10 cellular contexts compared by ENCODE assay signal in genomic region chr11:122137081-122137793, GRCh38. TPM values are rescaled to one million over a fixed set of nuclear protein-coding genes. Genes with fewer than 3 reads are reported as not detected.
DNase-seq lines count a peak whose midpoint lies in the region; ATAC-seq, FAIRE-seq and TF ChIP-seq lines count a peak whose summit lies in the region.
"Had no signal": no experiment of that assay in that cellular context is flagged by ENCODE, and none has a peak within 500 bp of the region (broad histone marks: within the 10 kb centered on the region; RNA-seq: fewer than 3 reads in every experiment).

No MANE protein-coding gene starts in this region.

- H3K27me3 Mint-ChIP-seq in activated T-helper 17 cell treated with anti-CD3 and anti-CD28 coated beads, Interleukin-2, amount 50 U/mL, for 72 hours, result peaks cover 1% of the 10 kb centered on the region
- H3K27me3 Mint-ChIP-seq: activated CD4-positive, alpha-beta T cell treated with anti-CD3 and anti-CD28 coated beads, Interleukin-2, amount 10 ng/mL, durations not matched to agents 24 days and 14 days had no signal

- no peak for TF ChIP-seq CTCF in fibroblast of lung (conservative IDR thresholded peaks at IDR 0.05 in 1 of 2, IDR thresholded peaks at IDR 0.05 in 1 of 2; ENCODE audit: low read depth in 1 of 2, low read length in 2 of 2)
- TF ChIP-seq CTCF in pancreas (IDR thresholded peaks at IDR 0.05), result no peak

- peak; percentile 13 for FAIRE-seq in pancreas (lab: Jason Lieb, UNC)

- 26 to 34% methylated on average over 2 of the region's 2 CpGs for WGBS in pancreas, 2 donors

- no peaks in the 10 kb centered on the region for H3K27me3 ChIP-seq in SJSA1 (replicated peaks)
- H3K27me3 ChIP-seq in fibroblast of lung (ENCODE audit: control insufficient read depth, insufficient read depth, low read length), result no peaks in the 10 kb centered on the region
- peaks cover 0 to 5% (median 0%) of the 10 kb centered on the region in 4 donors for H3K27me3 ChIP-seq in pancreas
- H3K27me3 ChIP-seq: cardiac muscle cell had no signal

- H3K4me3 ChIP-seq in SJSA1, result no peak overlapping the region
- H3K4me3 ChIP-seq in fibroblast of lung (replicated peaks in 1 of 4; ENCODE audit: control extremely low read depth in 1 of 4, insufficient read depth in 1 of 4, low read depth in 3 of 4, low read length in 4 of 4), result no peak overlapping the region
- no peak overlapping the region for H3K4me3 ChIP-seq in pancreas
- H3K4me3 ChIP-seq: cardiac muscle cell had no signal

- DNase-seq in DMS53 treated with DMSO at 0.1 percent for 48 hours (lab: John Stamatoyannopoulos, UW; ENCODE audit: unreplicated experiment) (peak; percentile 10), SJSA1 (ENCODE audit: low read depth in 1 of 2, low spot score in 2 of 2) (peak in 1 of 2 experiments; percentile 72), fibroblast of lung (ENCODE audit: low read depth in 2 of 2) (peak; percentile 94 to 97), pancreas (no peak), CD1c-positive myeloid dendritic cell (ENCODE audit: extremely low spot score) (no peak), SIG-M5 (lab: John Stamatoyannopoulos, UW) (no peak)
- DNase-seq: activated CD4-positive, alpha-beta T cell treated with anti-CD3 and anti-CD28 coated beads, Interleukin-2, amount 10 ng/mL, durations not matched to agents 24 days and 14 days had no signal

- no peak overlapping the region for H3K4me3 Mint-ChIP-seq in activated T-helper 17 cell treated with anti-CD3 and anti-CD28 coated beads, Interleukin-2, amount 50 U/mL, for 72 hours
- H3K4me3 Mint-ChIP-seq: activated CD4-positive, alpha-beta T cell treated with anti-CD3 and anti-CD28 coated beads, Interleukin-2, amount 10 ng/mL, durations not matched to agents 24 days and 14 days had no signal

- no peak overlapping the region for H3K27ac Mint-ChIP-seq in activated T-helper 17 cell treated with anti-CD3 and anti-CD28 coated beads, Interleukin-2, amount 50 U/mL, for 72 hours
- H3K27ac Mint-ChIP-seq: activated CD4-positive, alpha-beta T cell treated with anti-CD3 and anti-CD28 coated beads, Interleukin-2, amount 10 ng/mL, durations not matched to agents 24 days and 14 days had no signal

- H3K9me3 ChIP-seq in SJSA1 (replicated peaks), result no peaks in the 10 kb centered on the region
- no peaks in the 10 kb centered on the region for H3K9me3 ChIP-seq in fibroblast of lung (ENCODE audit: control insufficient read depth, insufficient read depth, low read depth, low read length)
- H3K9me3 ChIP-seq in pancreas, result no peaks in the 10 kb centered on the region

- H3K9ac ChIP-seq in fibroblast of lung (ENCODE audit: insufficient read depth, low read length), result no peak overlapping the region

- H3K9me3 Mint-ChIP-seq in activated T-helper 17 cell treated with anti-CD3 and anti-CD28 coated beads, Interleukin-2, amount 50 U/mL, for 72 hours, result no peaks in the 10 kb centered on the region
- H3K9me3 Mint-ChIP-seq: activated CD4-positive, alpha-beta T cell treated with anti-CD3 and anti-CD28 coated beads, Interleukin-2, amount 10 ng/mL, durations not matched to agents 24 days and 14 days had no signal

- intact Hi-C loops in pancreas (cut with DNase I), result no loop called here

- H3K4me1 ChIP-seq in SJSA1 (replicated peaks) (peaks cover 53% of the 10 kb centered on the region), fibroblast of lung (ENCODE audit: control insufficient read depth, extremely low read depth, insufficient read depth, low read length) (peaks cover 34% of the 10 kb centered on the region), pancreas (peaks cover 0 to 8% (median 3%) of the 10 kb centered on the region in 3 donors)

- H3K27ac ChIP-seq in SJSA1, result peak overlapping the region; percentile 69
- H3K27ac ChIP-seq in fibroblast of lung (ENCODE audit: insufficient read depth, low read length), result peak overlapping the region; percentile 64
- no peak overlapping the region for H3K27ac ChIP-seq in pancreas
- H3K27ac ChIP-seq: cardiac muscle cell had no signal

- no peak overlapping the region for H2AFZ ChIP-seq in fibroblast of lung (ENCODE audit: low read length)

- peak in 3 of 4 donors; percentile 39 to 61 (median 53) for ATAC-seq in pancreas
- ATAC-seq in GM18502 (IDR thresholded peaks at IDR 0.05; ENCODE audit: poor library complexity, unreplicated experiment), result no peak
- no peak for ATAC-seq in activated T-helper 17 cell treated with anti-CD3 and anti-CD28 coated beads, Interleukin-2, amount 50 U/mL, for 72 hours (replicated peaks)

- peaks cover 80% of the 10 kb centered on the region for H3K79me2 ChIP-seq in fibroblast of lung (ENCODE audit: control insufficient read depth, insufficient read depth, low read length)

- no peaks in the 10 kb centered on the region for H3K36me3 Mint-ChIP-seq in activated T-helper 17 cell treated with anti-CD3 and anti-CD28 coated beads, Interleukin-2, amount 50 U/mL, for 72 hours (ENCODE audit: low read depth)

- H3K36me3 ChIP-seq in SJSA1 (no peaks in the 10 kb centered on the region), fibroblast of lung (ENCODE audit: control insufficient read depth, insufficient read depth, low read length) (no peaks in the 10 kb centered on the region), pancreas (no peaks in the 10 kb centered on the region)
- H3K36me3 ChIP-seq: cardiac muscle cell had no signal

- no peaks in the 10 kb centered on the region for H3K4me1 Mint-ChIP-seq in activated T-helper 17 cell treated with anti-CD3 and anti-CD28 coated beads, Interleukin-2, amount 50 U/mL, for 72 hours
- H3K4me1 Mint-ChIP-seq: activated CD4-positive, alpha-beta T cell treated with anti-CD3 and anti-CD28 coated beads, Interleukin-2, amount 10 ng/mL, durations not matched to agents 24 days and 14 days had no signal

- H4K20me1 ChIP-seq in fibroblast of lung (ENCODE audit: control insufficient read depth, extremely low read depth, insufficient read depth, low read length), result no peaks in the 10 kb centered on the region

- H3K4me2 ChIP-seq in fibroblast of lung (ENCODE audit: extremely low read depth, insufficient read depth, low read length), result peak overlapping the region; percentile 17

RNA-seq across cellular contexts. Expression of gene BLID, which starts 21.2 kb away (rescaled TPM):
- 0.42 TPM in 1 of 2 replicates, not detected in the other for total RNA-seq in SJSA1 (2014; rRNA removed; shearing (Covaris generic))
- total RNA-seq in fibroblast of lung (3.6 and 7.9 TPM in 2 replicates), pancreas (not detected)
- polyA plus RNA-seq in fibroblast of lung (0.09 and 0.32 TPM in 2 replicates), pancreas (not detected)
- polyA plus RNA-seq in fibroblast of lung (2012), result 0.16 TPM in 1 of 2 replicates, not detected in the other
- polyA minus RNA-seq in fibroblast of lung (ENCODE audit: low replicate concordance), result not detected in 2 replicates
- not detected for total RNA-seq in activated T-helper 17 cell treated with anti-CD3 and anti-CD28 coated beads, Interleukin-2, amount 50 U/mL, for 72 hours
- total RNA-seq: activated CD4-positive, alpha-beta T cell treated with anti-CD3 and anti-CD28 coated beads, Interleukin-2, amount 10 ng/mL, durations not matched to agents 24 days and 14 days had no signal

Comparison
In these comparisons a context has a peak if more than half of its experiments do, and no peak if none do; other contexts are left out.
1. DNase-seq: peak in DMS53 treated with DMSO at 0.1 percent for 48 hours (single experiment) and fibroblast of lung (2 of 2); none in pancreas (0 of 6), CD1c-positive myeloid dendritic cell (single experiment) and SIG-M5 (single experiment).
2. H3K27ac ChIP-seq: peak in SJSA1 (single experiment) and fibroblast of lung (single experiment); none in pancreas (0 of 4).
3. ATAC-seq: peak in pancreas (3 of 4); none in GM18502 (single experiment) and activated T-helper 17 cell treated with anti-CD3 and anti-CD28 coated beads, Interleukin-2, amount 50 U/mL, for 72 hours (single experiment).